ENCODE assay signal across 26 cellular contexts in the genomic region with DNA sequence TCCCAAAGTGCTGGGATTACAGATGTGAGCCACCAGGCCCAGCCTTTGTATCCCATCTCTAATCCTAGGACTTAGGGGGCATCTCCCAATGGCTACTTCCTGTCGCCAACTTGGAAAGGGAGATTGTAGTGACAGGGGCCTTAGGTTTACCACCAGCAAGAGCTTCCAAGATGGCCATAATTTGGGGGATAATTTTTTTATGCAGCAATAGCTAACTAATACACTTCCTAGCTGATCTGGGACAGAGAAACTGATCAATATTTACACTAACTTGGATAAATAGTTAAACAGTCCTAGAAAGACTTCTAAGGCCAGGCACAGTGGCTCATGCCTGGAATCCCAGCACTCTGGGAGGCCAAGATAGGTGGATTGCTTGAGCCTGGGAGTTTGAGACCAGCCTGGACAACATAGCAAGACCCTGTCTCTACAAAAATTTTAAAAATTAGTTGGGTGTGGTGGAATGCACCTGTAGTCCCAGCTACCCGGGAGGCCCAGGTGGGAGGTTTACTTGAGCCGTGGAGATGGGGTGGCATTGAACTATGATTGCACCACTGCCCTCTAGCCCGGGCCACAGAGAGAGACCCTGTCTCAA.
"Had no signal": no experiment of that assay in that cellular context is flagged by ENCODE, and none has a peak within 500 bp of the region (broad histone marks: within the 10 kb centered on the region; RNA-seq: fewer than 3 reads in every experiment).

No MANE protein-coding gene starts in this region.

- H3K27me3 ChIP-seq: heart left ventricle, left lung, ovary, right atrium auricular region, stomach, tibial artery, upper lobe of right lung had no signal

- H3K4me3 ChIP-seq: heart left ventricle, left lung, lower lobe of right lung, ovary, right atrium auricular region, skin epidermis, stomach, thoracic aorta, tibial artery, upper lobe of right lung had no signal

- H3K4me3 Mint-ChIP-seq: immature natural killer cell; natural killer cell; stimulated activated effector memory CD8-positive, alpha-beta T cell treated with anti-CD3 and anti-CD28 coated beads, Interleukin-12 subunit alpha, Interleukin-12 subunit beta, amount 100 ng/mL, for 72 hours had no signal

- FAIRE-seq: islet of Langerhans, kidney, urothelium cell line had no signal

- H3K27ac ChIP-seq: heart left ventricle, left lung, lower lobe of right lung, ovary, right atrium auricular region, skin epidermis, stomach, thoracic aorta, tibial artery, upper lobe of right lung had no signal

- ATAC-seq: heart left ventricle; left colon; left lung; lower lobe of right lung; natural killer cell; sciatic nerve; stimulated activated effector memory CD8-positive, alpha-beta T cell treated with anti-CD3 and anti-CD28 coated beads, Interleukin-12 subunit alpha, Interleukin-12 subunit beta, amount 100 ng/mL, for 72 hours; stimulated activated naive CD8-positive, alpha-beta T cell treated with anti-CD3 and anti-CD28 coated beads, Interleukin-15, Interleukin-2, amounts not matched to agents 100 U/mL and 50 U/mL, for 24 hours; upper lobe of right lung had no signal

- H3K9me3 Mint-ChIP-seq: immature natural killer cell; natural killer cell; stimulated activated effector memory CD8-positive, alpha-beta T cell treated with anti-CD3 and anti-CD28 coated beads, Interleukin-12 subunit alpha, Interleukin-12 subunit beta, amount 100 ng/mL, for 72 hours had no signal

- H3K36me3 ChIP-seq: heart left ventricle, left lung, lower lobe of right lung, ovary, right atrium auricular region, stomach, thoracic aorta, tibial artery, upper lobe of right lung had no signal

- H3K27ac Mint-ChIP-seq: immature natural killer cell; natural killer cell; progenitor cell of endocrine pancreas; stimulated activated effector memory CD8-positive, alpha-beta T cell treated with anti-CD3 and anti-CD28 coated beads, Interleukin-12 subunit alpha, Interleukin-12 subunit beta, amount 100 ng/mL, for 72 hours had no signal

- H3K36me3 Mint-ChIP-seq: immature natural killer cell, natural killer cell had no signal

- H3K9me3 ChIP-seq: left lung, lower lobe of right lung, ovary, right atrium auricular region, stomach, thoracic aorta, tibial artery, upper lobe of right lung had no signal

- DNase-seq: heart left ventricle; hypothalamus; immature natural killer cell; kidney; left colon; left lung; lower lobe of right lung; mammary epithelial cell; mesenchymal stem cell; natural killer cell; ovary; stimulated activated CD4-positive, alpha-beta T cell treated with anti-CD3 and anti-CD28 coated beads, Interleukin-12 subunit alpha, Interleukin-12 subunit beta, amount 100 ng/mL, for 4 hours; stimulated activated CD4-positive, alpha-beta T cell treated with anti-CD3 and anti-CD28 coated beads, Interleukin-15, amount 100 ng/mL, for 24 hours; stimulated activated CD4-positive, alpha-beta T cell treated with anti-CD3 and anti-CD28 coated beads, Interleukin-4, amount 100 ng/mL, for 24 hours; stimulated activated naive CD8-positive, alpha-beta T cell treated with anti-CD3 and anti-CD28 coated beads, Interleukin-15, Interleukin-2, amounts not matched to agents 100 U/mL and 50 U/mL, for 24 hours; stomach; tibial artery; upper lobe of right lung had no signal
